13 cellular contexts compared by ENCODE assay signal in the genomic region with DNA sequence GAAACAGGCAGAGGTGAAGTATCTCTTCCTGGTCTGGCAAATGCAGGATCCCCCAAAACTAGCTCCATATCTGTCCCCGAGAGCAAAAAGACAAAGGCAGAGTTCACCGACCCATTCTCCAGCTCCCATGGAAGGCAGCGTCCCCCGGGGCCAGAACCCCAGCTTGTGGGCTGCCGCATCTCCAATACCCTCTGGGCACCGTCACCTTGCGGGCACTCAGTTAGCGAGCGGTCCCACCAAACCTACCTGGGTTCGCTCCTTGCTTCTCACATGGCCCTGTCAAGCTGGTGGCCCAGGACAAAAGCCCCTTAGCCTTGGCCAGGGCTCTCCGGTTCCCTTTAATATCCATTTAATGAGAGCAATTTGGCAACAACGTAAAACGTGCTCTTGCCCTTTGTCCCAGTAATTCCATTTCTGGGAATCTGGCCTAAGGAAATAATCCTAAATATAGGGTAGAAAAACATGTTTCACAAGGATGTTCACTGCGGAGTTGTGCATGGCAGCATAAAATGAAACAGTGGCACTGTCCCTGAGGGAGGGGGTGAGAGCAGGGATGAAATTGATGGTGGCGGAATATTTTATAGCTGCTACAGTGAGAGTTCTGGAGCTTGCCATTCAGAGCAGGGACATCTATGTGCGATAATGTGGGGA.
DNase-seq lines count a peak whose midpoint lies in the region; ATAC-seq, FAIRE-seq and TF ChIP-seq lines count a peak whose summit lies in the region.
"Had no signal": no experiment of that assay in that cellular context is flagged by ENCODE, and none has a peak within 500 bp of the region (broad histone marks: within the 10 kb centered on the region; RNA-seq: fewer than 3 reads in every experiment).

No MANE protein-coding gene starts in this region.

- no peak overlapping the region for H4K5ac ChIP-seq in H9 (ENCODE audit: insufficient read length, low read depth, low read length)

- WGBS in A549 (ENCODE audit: missing lambda C conversion rate): 88% methylated on average over 16 of the region's 16 CpGs
- 74% methylated on average over 12 of the region's 16 CpGs for WGBS in esophagus muscularis mucosa
- no CpG with 5 or more reads among the region's 16 CpGs for WGBS in H9 (ENCODE audit: extremely low coverage, insufficient read length, low lambda C conversion rate)

- no peak overlapping the region for H3K9ac ChIP-seq in neural progenitor cell
- no peak overlapping the region for H3K9ac ChIP-seq in H9 (ENCODE audit: extremely low read depth, insufficient read length, low read length)
- H3K9ac ChIP-seq: KMS-11 had no signal

- no peak overlapping the region for H3T11ph ChIP-seq in H9 (ENCODE audit: low read length)

- peaks cover 53% of the 10 kb centered on the region for H3K4me1 Mint-ChIP-seq in neural progenitor cell
- peaks cover 37 to 40% of the 10 kb centered on the region in 2 experiments for H3K4me1 Mint-ChIP-seq in H9

- no peak overlapping the region for H3K56ac ChIP-seq in H9 (ENCODE audit: insufficient read length, low read depth, low read length)

- TF ChIP-seq CTCF in A549 (IDR thresholded peaks at IDR 0.05) (no peak), PC-9 (conservative IDR thresholded peaks at IDR 0.05) (no peak), esophagus muscularis mucosa (IDR thresholded peaks at IDR 0.05) (no peak), neural progenitor cell (IDR thresholded peaks at IDR 0.05) (no peak), H9 (conservative IDR thresholded peaks at IDR 0.05) (no peak)

- no peaks in the 10 kb centered on the region for H3K36me3 ChIP-seq in PC-9 (ENCODE audit: low read depth)
- no peaks in the 10 kb centered on the region for H3K36me3 ChIP-seq in esophagus muscularis mucosa
- H3K36me3 ChIP-seq in neural progenitor cell: no peaks in the 10 kb centered on the region

- no peak overlapping the region for H4K8ac ChIP-seq in H9 (replicated peaks; ENCODE audit: insufficient read length, low read depth, low read length)

- H2AFZ ChIP-seq in PC-9 (no peak overlapping the region), neural progenitor cell (replicated peaks) (no peak overlapping the region), H9 (ENCODE audit: low read length) (no peak overlapping the region)

- DNase-seq in A549 (ENCODE audit: low read depth in 1 of 2, low spot score in 1 of 2) (no peak), PC-9 (no peak), esophagus muscularis mucosa (ENCODE audit: extremely low spot score) (no peak), neural progenitor cell (ENCODE audit: low spot score) (no peak), SK-N-DZ (ENCODE audit: low spot score) (no peak), H9 (no peak), kidney tubule cell (ENCODE audit: low spot score) (no peak), NCI-H1417 treated with DMSO at 0.1 percent for 48 hours (lab: John Stamatoyannopoulos, UW) (no peak)
- DNase-seq: amniotic stem cell, DMS153, NCI-H345 had no signal

- H3K9me3 ChIP-seq in A549 (no peaks in the 10 kb centered on the region), PC-9 (ENCODE audit: insufficient read depth, low read depth) (no peaks in the 10 kb centered on the region), esophagus muscularis mucosa (no peaks in the 10 kb centered on the region), neural progenitor cell (ENCODE audit: low read depth) (no peaks in the 10 kb centered on the region), H9 (ENCODE audit: control insufficient read depth, low read depth, low read length) (no peaks in the 10 kb centered on the region)

- no peak for TF ChIP-seq POLR2A in A549 (IDR thresholded peaks at IDR 0.05; ENCODE audit: low read length)
- no peak for TF ChIP-seq POLR2A in esophagus muscularis mucosa (IDR thresholded peaks at IDR 0.05; ENCODE audit: low read depth)

- H2BK120ac ChIP-seq in H9 (ENCODE audit: low read depth, low read length, poor library complexity, severe bottlenecking): no peak overlapping the region

- peak overlapping the region; percentile 59 to 70; a peak in 4 of 6 replicates for H3K27ac ChIP-seq in A549
- no peak overlapping the region for H3K27ac ChIP-seq in PC-9
- H3K27ac ChIP-seq in esophagus muscularis mucosa (replicated peaks in 1 of 4): peak overlapping the region in 3 of 4 donors; percentile 47 to 71 (median 61)
- no peak overlapping the region for H3K27ac ChIP-seq in neural progenitor cell
- H3K27ac ChIP-seq in H9 (ENCODE audit: insufficient read length, low read depth, low read length): no peak overlapping the region
- H3K27ac ChIP-seq: KMS-11 had no signal

- no peaks in the 10 kb centered on the region for H3K27me3 ChIP-seq in PC-9 (ENCODE audit: insufficient read depth, low read depth)
- no peaks in the 10 kb centered on the region for H3K27me3 ChIP-seq in esophagus muscularis mucosa
- H3K27me3 ChIP-seq in neural progenitor cell: no peaks in the 10 kb centered on the region
- H3K27me3 ChIP-seq in H9 (ENCODE audit: insufficient read depth, low read length): no peaks in the 10 kb centered on the region

- no peaks in the 10 kb centered on the region for H3K79me1 ChIP-seq in H9 (ENCODE audit: insufficient read depth, low read depth, low read length, poor library complexity, severe bottlenecking)

- BruUV-seq in PC-9 (replicated peaks; lab: Mats Ljungman, UMichigan): TSS peak; percentile 40

- H2BK20ac ChIP-seq in H9 (ENCODE audit: low read depth, low read length, poor library complexity, severe bottlenecking): no peak overlapping the region

- peaks cover 29% of the 10 kb centered on the region for H4K20me1 ChIP-seq in PC-9 (ENCODE audit: insufficient read depth)
- peaks cover 48% of the 10 kb centered on the region for H4K20me1 ChIP-seq in neural progenitor cell (ENCODE audit: low read depth)
- H4K20me1 ChIP-seq in H9 (ENCODE audit: control insufficient read depth, insufficient read depth, insufficient read length): no peaks in the 10 kb centered on the region

- no peak for TF ChIP-seq EP300 in A549 (IDR thresholded peaks at IDR 0.05)
- no peak for TF ChIP-seq EP300 in esophagus muscularis mucosa (IDR thresholded peaks at IDR 0.05)

- intact Hi-C loops in PC-9 (cut with micrococcal nuclease; ENCODE audit: unreplicated experiment): loop anchor here (2.0 kb wide), 2 partner anchors 43 to 79 kb away; no protein-coding TSS in a partner anchor
- intact Hi-C loops in esophagus muscularis mucosa (cut with DNase I): no loop called here

- H3K4me3 Mint-ChIP-seq in neural progenitor cell: no peak overlapping the region
- no peak overlapping the region for H3K4me3 Mint-ChIP-seq in H9

- no peaks in the 10 kb centered on the region for H3K23me2 ChIP-seq in H9 (ENCODE audit: insufficient read length, low read depth, low read length, poor library complexity, severe bottlenecking)

- no peak for ATAC-seq in A549

- H3K9me2 ChIP-seq in PC-9 (ENCODE audit: insufficient read depth): no peaks in the 10 kb centered on the region

- H3K18ac ChIP-seq in H9 (ENCODE audit: insufficient read length, low read depth, low read length): no peak overlapping the region

- peaks cover 12% of the 10 kb centered on the region; the same call in 1 of the 2 replicates for H3F3A ChIP-seq in PC-9 (ENCODE audit: insufficient read depth, low read depth)
- no peaks in the 10 kb centered on the region for H3F3A ChIP-seq in neural progenitor cell (ENCODE audit: low read depth)

- H3K23ac ChIP-seq in H9 (ENCODE audit: insufficient read length, low read depth, low read length): no peak overlapping the region

- POLR2A ChIA-PET in A549 (lab: Yijun Ruan, JAX) (no interaction called here), PC-9 (lab: Charles Lee; ENCODE audit: unreplicated experiment) (interaction anchor here (0.6 kb wide), 2 partner anchors 117 to 192 kb away, joined by 5 to 6 read pairs; no protein-coding TSS in a partner anchor)

- no peak overlapping the region for H3K14ac ChIP-seq in H9 (ENCODE audit: insufficient read depth, low read length)

- 0 out of 3 replicates have a peak overlapping the region, but pooled peaks have one; percentile 17 for H3K4me2 ChIP-seq in A549
- no peak overlapping the region for H3K4me2 ChIP-seq in PC-9
- H3K4me2 ChIP-seq in neural progenitor cell: no peak overlapping the region
- H3K4me2 ChIP-seq in H9 (ENCODE audit: insufficient read depth, insufficient read length, low read length): no peak overlapping the region
- H3K4me2 ChIP-seq: KMS-11 had no signal

- H2BK12ac ChIP-seq in H9 (ENCODE audit: insufficient read length, low read depth, low read length): no peak overlapping the region

- H3K27ac Mint-ChIP-seq in neural progenitor cell (peak overlapping the region; percentile 69), H9 (peak overlapping the region in 1 of 3 experiments; percentile 37; a peak in 2 of 7 replicates)

- peaks cover 64% of the 10 kb centered on the region for H3K79me2 ChIP-seq in PC-9 (ENCODE audit: low read depth)
- H3K79me2 ChIP-seq in neural progenitor cell (ENCODE audit: low read depth): peaks cover 30% of the 10 kb centered on the region
- H3K79me2 ChIP-seq in H9 (ENCODE audit: insufficient read depth, low read length): peaks cover 3% of the 10 kb centered on the region; the same call in 1 of the 2 replicates

- H3K4ac ChIP-seq in H9 (ENCODE audit: low read depth, low read length): no peak overlapping the region

- H3K9me3 Mint-ChIP-seq in neural progenitor cell (no peaks in the 10 kb centered on the region), H9 (no peaks in the 10 kb centered on the region)

- H2BK15ac ChIP-seq in H9 (ENCODE audit: low read depth, low read length): no peak overlapping the region

- H3K36me3 Mint-ChIP-seq in neural progenitor cell (peaks cover 3% of the 10 kb centered on the region), H9 (ENCODE audit: insufficient read depth in 1 of 3, low read depth in 3 of 3) (peaks cover 0 to 2% (median under 1%) of the 10 kb centered on the region in 3 experiments; a peak in 2 of 7 replicates)

- CTCF ChIA-PET in A549 (lab: Yijun Ruan, JAX): interaction anchor here (0.9 to 1.5 kb wide), 4 partner anchors 21 to 136 kb away, joined by 3 to 5 read pairs (median 3); no protein-coding TSS in a partner anchor
- CTCF ChIA-PET in PC-9 (lab: Charles Lee): no interaction called here

- H3K4me3 ChIP-seq in A549: no peak overlapping the region
- no peak overlapping the region for H3K4me3 ChIP-seq in PC-9
- H3K4me3 ChIP-seq in esophagus muscularis mucosa: no peak overlapping the region
- H3K4me3 ChIP-seq in neural progenitor cell: no peak overlapping the region

- no peak for TF ChIP-seq RAD21 in A549 (conservative IDR thresholded peaks at IDR 0.05 in 1 of 2, IDR thresholded peaks at IDR 0.05 in 1 of 2)

- peaks cover 6% of the 10 kb centered on the region for H3K27me3 Mint-ChIP-seq in neural progenitor cell (ENCODE audit: insufficient read depth, low read depth)
- H3K27me3 Mint-ChIP-seq in H9 (ENCODE audit: low read depth): no peaks in the 10 kb centered on the region

- H2AK5ac ChIP-seq in H9 (ENCODE audit: insufficient read length, low read length): no peak overlapping the region

- no peak overlapping the region for H4K91ac ChIP-seq in H9 (ENCODE audit: insufficient read length, low read depth, low read length)

- no peak overlapping the region for H2BK5ac ChIP-seq in H9 (ENCODE audit: insufficient read length, low read length)

- FAIRE-seq in A549 (lab: Jason Lieb, UNC): no peak
- FAIRE-seq: endometrium had no signal

- H3K4me1 ChIP-seq in A549 (peaks cover 92% of the 10 kb centered on the region), PC-9 (replicated peaks; ENCODE audit: insufficient read depth) (peaks cover 17% of the 10 kb centered on the region), esophagus muscularis mucosa (peaks cover 20 to 40% (median 33%) of the 10 kb centered on the region in 4 donors), neural progenitor cell (no peaks in the 10 kb centered on the region), H9 (ENCODE audit: insufficient read depth, low read length) (peaks cover 3% of the 10 kb centered on the region; the same call in 1 of the 2 replicates)

Comparison
In these comparisons a context has a peak if more than half of its experiments do, and no peak if none do; other contexts are left out.
1. H3K27ac ChIP-seq: peak in A549 (2 of 2) and esophagus muscularis mucosa (3 of 4); none in PC-9 (single experiment), neural progenitor cell (single experiment) and H9 (single experiment).